Comparison of ENCODE assay signal across 17 cellular contexts in the genomic region with DNA sequence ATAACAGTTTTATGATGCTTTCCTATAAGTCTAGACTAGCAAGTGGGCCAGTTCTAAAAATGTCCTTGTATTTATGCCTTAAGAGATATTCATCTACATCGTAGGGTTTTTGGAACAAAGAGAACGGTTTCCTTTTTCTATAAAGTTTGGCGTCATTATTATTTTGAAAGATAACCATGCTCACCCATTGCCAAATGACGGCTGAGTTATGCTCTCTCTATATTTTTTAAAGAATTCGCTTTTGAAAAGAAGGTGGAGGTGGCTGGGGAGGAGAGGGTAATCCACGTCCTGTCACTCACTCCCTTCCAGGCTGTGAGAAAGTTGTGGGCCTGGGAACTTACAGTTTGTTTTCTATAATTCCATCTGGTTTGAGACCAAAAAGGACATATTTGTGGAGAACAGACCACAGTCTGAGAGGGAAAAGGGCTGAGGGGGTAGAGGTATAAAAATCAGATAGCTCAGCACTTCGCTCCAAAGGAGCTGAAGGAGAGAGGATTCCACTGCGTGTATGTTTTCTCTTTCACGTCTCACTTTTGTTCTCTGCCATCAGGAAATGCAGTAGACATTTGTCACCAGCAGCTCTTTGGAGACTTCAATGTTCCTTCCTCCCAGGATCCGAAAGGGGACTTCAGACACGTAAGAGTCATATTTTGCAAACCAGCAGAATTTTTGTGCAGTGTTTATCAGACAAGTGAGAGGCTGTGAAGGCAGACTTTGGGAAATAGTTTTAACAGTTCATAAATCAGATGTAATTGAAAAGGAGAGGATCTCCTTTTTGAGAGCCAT.
DNase-seq lines count a peak whose midpoint lies in the region; ATAC-seq and TF ChIP-seq lines count a peak whose summit lies in the region.
"Had no signal": no experiment of that assay in that cellular context is flagged by ENCODE, and none has a peak within 500 bp of the region (broad histone marks: within the 10 kb centered on the region; RNA-seq: fewer than 3 reads in every experiment).

No MANE protein-coding gene starts in this region.

- ATAC-seq in psoas muscle (no peak), GM18520 (IDR thresholded peaks at IDR 0.05; ENCODE audit: unreplicated experiment) (no peak), GM19455 (IDR thresholded peaks at IDR 0.05; ENCODE audit: unreplicated experiment) (no peak), GM19351 (IDR thresholded peaks at IDR 0.05; ENCODE audit: unreplicated experiment) (no peak)
- ATAC-seq: foreskin keratinocyte had no signal

- H3K9me3 Mint-ChIP-seq in glutamatergic neuron (ENCODE audit: unreplicated experiment), result no peaks in the 10 kb centered on the region
- H3K9me3 Mint-ChIP-seq: T-helper 1 cell treated with Interleukin-12 subunit alpha and Interleukin-12 subunit beta and Interleukin-4 antibody, amounts not matched to agents 30 μg/mL and 1 μg/mL, for 36 hours had no signal

- in situ Hi-C loops in GM23248 (cut with MboI), result no loop called here

- 46% methylated on average over 11 of the region's 11 CpGs for WGBS in GM23248 (ENCODE audit: low coverage in 1 of 2, low lambda C conversion rate in 2 of 2, missing lambda C conversion rate in 2 of 2), 2 experiments
- 60 to 72% (median 65%) methylated on average over 11 of the region's 11 CpGs for WGBS in psoas muscle, 3 donors

- no peaks in the 10 kb centered on the region for H4K20me1 ChIP-seq in GM23248 (ENCODE audit: insufficient read depth)

- DNase-seq in GM23248, result peak; percentile 32
- no peak for DNase-seq in coronary artery (ENCODE audit: low spot score)
- peak; percentile 20 for DNase-seq in left kidney (ENCODE audit: low read depth, low spot score)
- no peak for DNase-seq in psoas muscle
- DNase-seq in glutamatergic neuron, result no peak
- DNase-seq: activated B cell treated with CpG ODN at 0.5 μM for 24 hours; activated effector memory CD4-positive, alpha-beta T cell treated with Interleukin-2 at 50 U/mL for 16 hours; amygdala; BE2C; foreskin keratinocyte; midbrain; stimulated activated CD4-positive, alpha-beta T cell treated with anti-CD3 and anti-CD28 coated beads, Interleukin-15, amount 100 ng/mL, for 24 hours had no signal

- no peaks in the 10 kb centered on the region for H3K79me2 ChIP-seq in GM23248 (ENCODE audit: insufficient read depth)

- H3K9me3 ChIP-seq in GM23248 (ENCODE audit: low read depth), result no peaks in the 10 kb centered on the region
- no peaks in the 10 kb centered on the region for H3K9me3 ChIP-seq in psoas muscle
- H3K9me3 ChIP-seq: BE2C had no signal

- H3K36me3 Mint-ChIP-seq in glutamatergic neuron (ENCODE audit: unreplicated experiment), result no peaks in the 10 kb centered on the region

- H3K4me3 ChIP-seq in GM23248, result peak overlapping the region; percentile 24
- peak overlapping the region; percentile 23 for H3K4me3 ChIP-seq in coronary artery
- no peak overlapping the region for H3K4me3 ChIP-seq in psoas muscle

- intact Hi-C loops in psoas muscle (cut with DNase I), result no loop called here

- no peaks in the 10 kb centered on the region for H3K27me3 ChIP-seq in GM23248 (replicated peaks; ENCODE audit: insufficient read depth)
- H3K27me3 ChIP-seq in psoas muscle (ENCODE audit: insufficient read depth in 3 of 3, low read length in 2 of 3), result no peaks in the 10 kb centered on the region
- H3K27me3 ChIP-seq: BE2C, foreskin keratinocyte had no signal

- peak overlapping the region; percentile 36; the same call in 1 of the 2 replicates for H2AFZ ChIP-seq in GM23248

- H3K36me3 ChIP-seq in GM23248 (ENCODE audit: low read depth) (no peaks in the 10 kb centered on the region), psoas muscle (ENCODE audit: insufficient read depth in 1 of 2, low read depth in 1 of 2) (no peaks in the 10 kb centered on the region)
- H3K36me3 ChIP-seq: BE2C had no signal

- H3K4me1 ChIP-seq in GM23248 (ENCODE audit: insufficient read depth) (peaks cover 50% of the 10 kb centered on the region), psoas muscle (no peaks in the 10 kb centered on the region)
- H3K4me1 ChIP-seq: BE2C, foreskin keratinocyte had no signal

- H3K27me3 Mint-ChIP-seq in glutamatergic neuron (ENCODE audit: unreplicated experiment), result no peaks in the 10 kb centered on the region

- H3K4me1 Mint-ChIP-seq in glutamatergic neuron (ENCODE audit: low read depth, unreplicated experiment), result no peaks in the 10 kb centered on the region
- H3K4me1 Mint-ChIP-seq: activated B cell treated with CpG ODN at 0.5 μM for 24 hours had no signal

- H3K27ac ChIP-seq in GM23248, result peak overlapping the region; percentile 80
- H3K27ac ChIP-seq in coronary artery, result peak overlapping the region; percentile 61 to 70
- H3K27ac ChIP-seq in psoas muscle, result peak overlapping the region; percentile 39
- H3K27ac ChIP-seq: foreskin keratinocyte, RWPE1 had no signal

- peak overlapping the region; percentile 61 for H3K9ac ChIP-seq in GM23248

- H3K9me2 ChIP-seq in GM23248 (ENCODE audit: insufficient read depth), result peaks cover 6% of the 10 kb centered on the region; the same call in 1 of the 2 replicates

- no peak overlapping the region for H3K27ac Mint-ChIP-seq in glutamatergic neuron (ENCODE audit: unreplicated experiment)
- H3K27ac Mint-ChIP-seq: activated B cell treated with CpG ODN at 0.5 μM for 24 hours; T-helper 1 cell treated with Interleukin-12 subunit alpha and Interleukin-12 subunit beta and Interleukin-4 antibody, amounts not matched to agents 30 μg/mL and 1 μg/mL, for 36 hours had no signal

- TF ChIP-seq CTCF in coronary artery (IDR thresholded peaks at IDR 0.05), result no peak
- no peak for TF ChIP-seq CTCF in psoas muscle (IDR thresholded peaks at IDR 0.05)
- no peak for TF ChIP-seq CTCF in glutamatergic neuron (IDR thresholded peaks at IDR 0.05; ENCODE audit: partially characterized antibody, unreplicated experiment)

- H3F3A ChIP-seq in GM23248 (ENCODE audit: insufficient read depth), result peaks cover 49% of the 10 kb centered on the region

- H3K4me2 ChIP-seq in GM23248 (ENCODE audit: unreplicated experiment), result peak overlapping the region; percentile 40

- H3K4me3 Mint-ChIP-seq in glutamatergic neuron (ENCODE audit: unreplicated experiment), result no peak overlapping the region
- H3K4me3 Mint-ChIP-seq: activated B cell treated with CpG ODN at 0.5 μM for 24 hours; T-helper 1 cell treated with Interleukin-12 subunit alpha and Interleukin-12 subunit beta and Interleukin-4 antibody, amounts not matched to agents 30 μg/mL and 1 μg/mL, for 36 hours had no signal

Comparison
In these comparisons a context has a peak if more than half of its experiments do, and no peak if none do; other contexts are left out.
1. DNase-seq: peak in GM23248 (single experiment) and left kidney (single experiment); none in coronary artery (single experiment), psoas muscle (0 of 2) and glutamatergic neuron (single experiment).
2. Peak in every context shown above with its lines, with median percentiles within 50 percentile points of each other: H3K27ac ChIP-seq.